8 cellular contexts compared by ENCODE assay signal in the genomic region with DNA sequence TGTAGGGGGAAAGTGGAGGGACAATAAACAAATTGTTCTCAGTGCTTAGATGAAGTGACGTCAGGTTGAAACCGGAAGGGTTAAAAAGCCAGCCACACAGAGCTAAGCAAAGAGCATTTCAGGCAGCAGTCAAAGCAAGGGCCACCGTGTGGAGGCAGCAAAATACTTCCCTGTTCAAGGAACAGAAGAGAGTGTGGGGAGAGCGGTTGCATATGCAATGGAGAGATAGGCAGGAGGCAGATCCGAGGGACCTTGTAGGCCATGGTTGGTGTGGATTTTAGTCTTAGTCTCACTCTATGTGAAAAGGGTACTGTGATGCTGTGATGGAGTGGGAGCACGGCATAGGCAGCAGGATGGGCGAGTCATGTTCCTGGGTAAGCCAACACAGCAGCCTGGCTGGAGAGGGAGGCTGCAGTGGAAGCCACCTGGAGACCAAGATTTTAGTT.
DNase-seq lines count a peak whose midpoint lies in the region; ATAC-seq and TF ChIP-seq lines count a peak whose summit lies in the region.

No MANE protein-coding gene starts in this region.

- ATAC-seq in HG02973 (IDR thresholded peaks at IDR 0.05; ENCODE audit: unreplicated experiment) (no peak), GM21529 (IDR thresholded peaks at IDR 0.05; ENCODE audit: unreplicated experiment) (no peak), GM18498 (IDR thresholded peaks at IDR 0.05; ENCODE audit: unreplicated experiment) (no peak), HG03432 (IDR thresholded peaks at IDR 0.05; ENCODE audit: unreplicated experiment) (no peak)

- DNase-seq in GM10266 (ENCODE audit: extremely low spot score): peak; percentile 59
- DNase-seq in Kasumi-1 (lab: John Stamatoyannopoulos, UW): peak; percentile 89 to 95
- DNase-seq in activated naive CD4-positive, alpha-beta T cell treated with anti-CD3 and anti-CD28 coated beads, Interleukin-2, amount 50 U/mL, for 16 hours: peak; percentile 16
- peak; percentile 48 for DNase-seq in midbrain (lab: John Stamatoyannopoulos, UW)

- TF ChIP-seq CTCF in GM10266 (IDR thresholded peaks at IDR 0.05; ENCODE audit: control insufficient read depth, insufficient read depth, low read depth, missing control alignments): peak; percentile 38

Comparison
In these comparisons a context has a peak if more than half of its experiments do, and no peak if none do; other contexts are left out.
1. DNase-seq: peak in every context shown above with its lines; median percentile 92 in Kasumi-1; 59 in GM10266; 48 in midbrain; 16 in activated naive CD4-positive, alpha-beta T cell treated with anti-CD3 and anti-CD28 coated beads, Interleukin-2, amount 50 U/mL, for 16 hours.